ENCODE assay signal across 2 cellular contexts in genomic region chr6:25249133-25249532, GRCh38.
TF ChIP-seq lines count a peak whose summit lies in the region.

No MANE protein-coding gene starts in this region.

TF ChIP-seq in HepG2, 621 proteins besides CTCF, POLR2A, EP300 and RAD21:
- TF ChIP-seq CEBPB (IDR thresholded peaks at IDR 0.05; ENCODE audit: borderline replicate concordance, low read depth, low read length) (peak; percentile 22; the same call in 1 of the 2 replicates), SKI (IDR thresholded peaks at IDR 0.05; ENCODE audit: partially characterized antibody) (no peak), ZNF598 (CRISPR knock-in tag; IDR thresholded peaks at IDR 0.05; ENCODE audit: borderline replicate concordance) (no peak), PHB2 (IDR thresholded peaks at IDR 0.05; ENCODE audit: partially characterized antibody) (no peak), SMARCE1 (IDR thresholded peaks at IDR 0.05; ENCODE audit: borderline replicate concordance) (no peak), SATB2 (CRISPR knock-in tag; IDR thresholded peaks at IDR 0.05) (no peak)

TF ChIP-seq in K562, 482 proteins besides CTCF, POLR2A, EP300 and RAD21:
- no peak for TF ChIP-seq CEBPG (CRISPR knock-in tag; IDR thresholded peaks at IDR 0.05)
- TF ChIP-seq CEBPG (tag; conservative IDR thresholded peaks at IDR 0.05 in 1 of 2, IDR thresholded peaks at IDR 0.05 in 1 of 2): peak in 1 of 2 experiments; percentile 78; a peak in 2 of 4 replicates
- TF ChIP-seq CEBPB (tag; IDR thresholded peaks at IDR 0.05): 0 out of 2 replicates have a peak, but pooled peaks have one; percentile 38
- no peak for TF ChIP-seq HDAC6 (IDR thresholded peaks at IDR 0.05; ENCODE audit: low read depth, low read length)
